ENCODE assay signal across 28 cellular contexts in the genomic region with DNA sequence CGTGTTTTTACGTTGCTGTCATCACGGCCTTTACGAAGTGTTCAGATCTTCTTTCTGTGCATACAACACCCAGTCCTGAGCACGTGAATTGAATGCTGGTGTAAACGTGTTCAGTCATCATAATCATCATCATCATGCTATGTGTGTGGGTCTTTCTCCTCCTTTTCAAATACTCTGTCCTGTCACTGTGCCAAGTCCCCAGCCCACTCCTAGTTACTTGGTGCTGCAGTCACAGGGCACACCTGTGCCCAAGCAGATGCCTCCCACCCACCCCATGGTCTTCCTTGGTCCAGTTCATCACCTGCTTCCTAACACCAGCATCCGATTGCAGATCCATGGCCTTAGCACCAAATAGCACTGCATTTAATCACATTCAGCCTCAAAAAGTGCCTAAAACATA.
"Had no signal": no experiment of that assay in that cellular context is flagged by ENCODE, and none has a peak within 500 bp of the region (broad histone marks: within the 10 kb centered on the region; RNA-seq: fewer than 3 reads in every experiment).

No MANE protein-coding gene starts in this region.

- ATAC-seq: naive thymus-derived CD4-positive, alpha-beta T cell; natural killer cell; psoas muscle; right cardiac atrium; stimulated activated effector memory CD8-positive, alpha-beta T cell treated with anti-CD3 and anti-CD28 coated beads, Interleukin-12 subunit alpha, Interleukin-12 subunit beta, amount 100 ng/mL, for 72 hours; stimulated activated naive B cell treated with anti-CD40 and anti-IgM and Interleukin-4, amounts not matched to agents 10 μg/mL and 1 μg/mL and 100 μg/mL, for 72 hours had no signal

- H3K4me3 ChIP-seq: neural progenitor cell, ovary, psoas muscle, right lobe of liver, sigmoid colon, suprapubic skin, testis, tibial artery, transverse colon, uterus had no signal

- H3K4me3 Mint-ChIP-seq: naive thymus-derived CD4-positive, alpha-beta T cell; natural killer cell; nephron; neural progenitor cell; stimulated activated effector memory CD8-positive, alpha-beta T cell treated with anti-CD3 and anti-CD28 coated beads, Interleukin-12 subunit alpha, Interleukin-12 subunit beta, amount 100 ng/mL, for 72 hours; stimulated activated naive B cell treated with anti-CD40 and anti-IgM and Interleukin-4, amounts not matched to agents 10 μg/mL and 1 μg/mL and 100 μg/mL, for 72 hours; stimulated activated naive CD8-positive, alpha-beta T cell treated with anti-CD3 and anti-CD28 coated beads, Interleukin-15, Interleukin-2, amounts not matched to agents 100 ng/mL and 50 ng/mL, for 24 hours; type B pancreatic cell had no signal

- H3K27ac ChIP-seq: neural progenitor cell, ovary, parathyroid adenoma, psoas muscle, right lobe of liver, sigmoid colon, suprapubic skin, testis, tibial artery, transverse colon, uterus had no signal

- DNase-seq: naive thymus-derived CD4-positive, alpha-beta T cell; natural killer cell; occipital lobe; ovary; psoas muscle; right cardiac atrium; right lobe of liver; sigmoid colon; small intestine; stimulated activated CD4-positive, alpha-beta T cell treated with anti-CD3 and anti-CD28 coated beads, Interleukin-15, amount 100 ng/mL, for 24 hours; stimulated activated CD4-positive, alpha-beta T cell treated with anti-CD3 and anti-CD28 coated beads, Interleukin-2, amount 100 ng/mL, for 24 hours; stimulated activated CD4-positive, alpha-beta T cell treated with anti-CD3 and anti-CD28 coated beads, Interleukin-2, amount 100 ng/mL, for 48 hours; stimulated activated CD4-positive, alpha-beta T cell treated with anti-CD3 and anti-CD28 coated beads, Interleukin-4, amount 100 ng/mL, for 24 hours; stimulated activated naive B cell treated with anti-CD40 and anti-IgM and Interleukin-4, amounts not matched to agents 10 μg/mL and 1 μg/mL and 100 μg/mL, for 72 hours; stimulated activated naive CD4-positive, alpha-beta T cell treated with Interleukin-2 at 50 U/mL for 16 hours; substantia nigra; testis; tibial artery; transverse colon; uterus had no signal

- FAIRE-seq: small intestine had no signal

- H3K27me3 Mint-ChIP-seq: stimulated activated naive B cell treated with anti-CD40 and anti-IgM and Interleukin-4, amounts not matched to agents 10 μg/mL and 1 μg/mL and 100 μg/mL, for 72 hours; stimulated activated naive CD8-positive, alpha-beta T cell treated with anti-CD3 and anti-CD28 coated beads, Interleukin-15, Interleukin-2, amounts not matched to agents 100 ng/mL and 50 ng/mL, for 24 hours had no signal

- H3K27ac Mint-ChIP-seq: natural killer cell; nephron; neural progenitor cell; progenitor cell of endocrine pancreas; stimulated activated effector memory CD8-positive, alpha-beta T cell treated with anti-CD3 and anti-CD28 coated beads, Interleukin-12 subunit alpha, Interleukin-12 subunit beta, amount 100 ng/mL, for 72 hours; stimulated activated naive B cell treated with anti-CD40 and anti-IgM and Interleukin-4, amounts not matched to agents 10 μg/mL and 1 μg/mL and 100 μg/mL, for 72 hours; stimulated activated naive CD8-positive, alpha-beta T cell treated with anti-CD3 and anti-CD28 coated beads, Interleukin-15, Interleukin-2, amounts not matched to agents 100 ng/mL and 50 ng/mL, for 24 hours; type B pancreatic cell had no signal

- H3K36me3 ChIP-seq: neural progenitor cell, ovary, right lobe of liver, sigmoid colon, suprapubic skin, tibial artery, transverse colon, uterus had no signal

- H3K9me3 ChIP-seq: ovary, psoas muscle, right lobe of liver, sigmoid colon, suprapubic skin, testis, tibial artery, transverse colon, uterus had no signal

- H3K36me3 Mint-ChIP-seq: naive thymus-derived CD4-positive, alpha-beta T cell; natural killer cell; neural progenitor cell; stimulated activated effector memory CD8-positive, alpha-beta T cell treated with anti-CD3 and anti-CD28 coated beads, Interleukin-12 subunit alpha, Interleukin-12 subunit beta, amount 100 ng/mL, for 72 hours; stimulated activated naive B cell treated with anti-CD40 and anti-IgM and Interleukin-4, amounts not matched to agents 10 μg/mL and 1 μg/mL and 100 μg/mL, for 72 hours; type B pancreatic cell had no signal

- H3K27me3 ChIP-seq: neural progenitor cell, ovary, right lobe of liver, testis, transverse colon, uterus had no signal

- H3K9ac ChIP-seq: neural progenitor cell, parathyroid adenoma had no signal

- H3K4me1 ChIP-seq: neural progenitor cell, parathyroid adenoma, psoas muscle, sigmoid colon, suprapubic skin, testis, tibial artery, transverse colon, uterus had no signal

- H3K9me3 Mint-ChIP-seq: natural killer cell; nephron; neural progenitor cell; stimulated activated effector memory CD8-positive, alpha-beta T cell treated with anti-CD3 and anti-CD28 coated beads, Interleukin-12 subunit alpha, Interleukin-12 subunit beta, amount 100 ng/mL, for 72 hours; stimulated activated naive CD8-positive, alpha-beta T cell treated with anti-CD3 and anti-CD28 coated beads, Interleukin-15, Interleukin-2, amounts not matched to agents 100 ng/mL and 50 ng/mL, for 24 hours; type B pancreatic cell had no signal

- H3K4me1 Mint-ChIP-seq: natural killer cell; nephron; stimulated activated effector memory CD8-positive, alpha-beta T cell treated with anti-CD3 and anti-CD28 coated beads, Interleukin-12 subunit alpha, Interleukin-12 subunit beta, amount 100 ng/mL, for 72 hours; stimulated activated naive B cell treated with anti-CD40 and anti-IgM and Interleukin-4, amounts not matched to agents 10 μg/mL and 1 μg/mL and 100 μg/mL, for 72 hours had no signal
